In genomic region chr2:186423481-186423880, GRCh38 we compare ENCODE assay signal across 22 cellular contexts.
"Had no signal": no experiment of that assay in that cellular context is flagged by ENCODE, and none has a peak within 500 bp of the region (broad histone marks: within the 10 kb centered on the region; RNA-seq: fewer than 3 reads in every experiment).

No MANE protein-coding gene starts in this region.

- H3K27me3 Mint-ChIP-seq: IgD-negative memory B cell had no signal

- H3K27ac Mint-ChIP-seq: IgD-negative memory B cell had no signal

- H3K4me3 ChIP-seq: K562, PC-9, Peyer's patch, SJCRH30 had no signal

- H3K36me3 ChIP-seq: Peyer's patch, SJCRH30 had no signal

- H3K9me3 Mint-ChIP-seq: IgD-negative memory B cell had no signal

- H3K9me3 ChIP-seq: Peyer's patch, SJCRH30 had no signal

- DNase-seq: Kasumi-1; MM.1S; NCI-H1105 treated with DMSO at 0.1 percent for 48 hours; NCI-H1417 treated with DMSO at 0.1 percent for 48 hours; NCI-H146; NCI-H1694 treated with DMSO at 0.1 percent for 48 hours; NCI-H1930; NCI-H2171 treated with DMSO at 0.1 percent for 48 hours; NCI-H345; NCI-H446 treated with DMSO at 0.1 percent for 48 hours; NCI-H524; NCI-H526 treated with DMSO at 0.1 percent for 48 hours; NCI-H748 treated with DMSO at 0.1 percent for 48 hours; NK-92 treated with Interleukin-12 subunit alpha and Interleukin-12 subunit beta, amount 100 ng/mL, for 24 hours; PC-9; Peyer's patch; SHP77 treated with DMSO at 0.1 percent for 48 hours; SJCRH30 had no signal

- ATAC-seq: K562, Right ventricle myocardium inferior, SK-N-SH treated with all-trans-retinoic acid at 6 μM for 48 hours had no signal

- H3K4me3 Mint-ChIP-seq: IgD-negative memory B cell had no signal
